8 cellular contexts compared by ENCODE assay signal in the genomic region with DNA sequence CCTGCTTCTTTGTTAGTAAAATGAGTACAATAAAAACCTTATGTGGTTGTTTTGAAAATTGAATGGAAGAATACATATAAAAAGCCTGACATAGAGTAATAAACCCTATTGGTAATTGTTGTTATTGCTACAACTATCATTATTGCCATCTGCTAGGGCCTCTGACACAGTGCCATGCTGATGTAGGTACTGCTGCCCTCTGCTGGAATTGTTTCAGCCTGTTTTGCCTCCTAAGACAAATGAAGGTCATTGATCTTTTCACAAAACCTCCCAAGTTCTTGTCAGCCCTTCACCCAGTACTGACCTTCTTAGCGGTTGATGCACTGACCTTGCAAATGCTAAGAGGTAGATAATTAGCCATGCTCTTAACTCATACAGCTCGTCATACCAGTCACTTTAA.
DNase-seq lines count a peak whose midpoint lies in the region; ATAC-seq, FAIRE-seq and TF ChIP-seq lines count a peak whose summit lies in the region.

No MANE protein-coding gene starts in this region.

- WGBS in aorta, 2 donors, result 19 to 38% methylated on average over 2 of the region's 2 CpGs

- H3K36me3 ChIP-seq in bronchial epithelial cell (ENCODE audit: control insufficient read depth, insufficient read depth, low read length) (no peaks in the 10 kb centered on the region), osteoblast (ENCODE audit: insufficient read depth, low read length) (no peaks in the 10 kb centered on the region), aorta (ENCODE audit: control insufficient read depth in 1 of 2, insufficient read depth in 2 of 2, low read length in 1 of 2) (no peaks in the 10 kb centered on the region)

- TF ChIP-seq CTCF in bronchial epithelial cell (IDR thresholded peaks at IDR 0.05; ENCODE audit: insufficient read depth, low read length, severe bottlenecking) (peak; percentile 67), osteoblast (IDR thresholded peaks at IDR 0.05; ENCODE audit: extremely low read depth, low read depth, low read length) (no peak)

- no peaks in the 10 kb centered on the region for H3K4me1 ChIP-seq in osteoblast (ENCODE audit: insufficient read depth, low read length)
- no peaks in the 10 kb centered on the region for H3K4me1 ChIP-seq in aorta (ENCODE audit: control insufficient read depth in 1 of 2, insufficient read depth in 2 of 2, low read length in 2 of 2)

- H3K9me3 ChIP-seq in osteoblast (ENCODE audit: low read depth, low read length) (no peaks in the 10 kb centered on the region), aorta (ENCODE audit: control insufficient read depth, low read length) (no peaks in the 10 kb centered on the region)

- H2AFZ ChIP-seq in osteoblast (ENCODE audit: low read length), result no peak overlapping the region

- no peaks in the 10 kb centered on the region for H4K20me1 ChIP-seq in osteoblast (ENCODE audit: insufficient read depth, low read length)

- intact Hi-C loops in aorta (cut with DNase I), result no loop called here

- no peak overlapping the region for H3K4me3 ChIP-seq in bronchial epithelial cell (ENCODE audit: low read depth, low read length)
- no peak overlapping the region for H3K4me3 ChIP-seq in osteoblast (ENCODE audit: insufficient read depth, low read length)
- H3K4me3 ChIP-seq in aorta (ENCODE audit: low read length in 2 of 2), result no peak overlapping the region

- no peaks in the 10 kb centered on the region for H3K79me2 ChIP-seq in osteoblast (ENCODE audit: insufficient read depth, low read length)

- no peak overlapping the region for H3K4me2 ChIP-seq in osteoblast (ENCODE audit: insufficient read depth, low read length)

- ATAC-seq in GM18511 (IDR thresholded peaks at IDR 0.05; ENCODE audit: unreplicated experiment) (peak; percentile 49), aorta (ENCODE audit: low FRiP score) (no peak)

- H3K27me3 ChIP-seq in bronchial epithelial cell (ENCODE audit: control insufficient read depth, insufficient read depth, low read length) (no peaks in the 10 kb centered on the region), osteoblast (ENCODE audit: insufficient read depth, low read length) (no peaks in the 10 kb centered on the region), aorta (ENCODE audit: control insufficient read depth in 1 of 2, insufficient read depth in 2 of 2, low read length in 1 of 2) (no peaks in the 10 kb centered on the region)

- FAIRE-seq in bronchial epithelial cell (lab: Jason Lieb, UNC), result no peak

- DNase-seq in AG20443 (ENCODE audit: low spot score) (peak; percentile 36), Kasumi-1 (lab: John Stamatoyannopoulos, UW) (peak; percentile 30 to 33), bronchial epithelial cell (ENCODE audit: low read depth) (peak; percentile 51), osteoblast (ENCODE audit: insufficient read length, low spot score, missing footprints) (peak; percentile 50), GM19240 (ENCODE audit: insufficient read length, low spot score) (no peak), aorta (no peak), NCI-H2029 treated with DMSO at 0.1 percent for 48 hours (lab: John Stamatoyannopoulos, UW) (no peak)

- H3K27ac ChIP-seq in osteoblast (ENCODE audit: low read depth, low read length) (no peak overlapping the region), aorta (ENCODE audit: low read depth in 1 of 2, low read length in 2 of 2) (no peak overlapping the region)

Comparison
In these comparisons a context has a peak if more than half of its experiments do, and no peak if none do; other contexts are left out.
1. DNase-seq: peak in AG20443 (single experiment), Kasumi-1 (2 of 2), bronchial epithelial cell (single experiment) and osteoblast (single experiment); none in GM19240 (single experiment), aorta (0 of 2) and NCI-H2029 treated with DMSO at 0.1 percent for 48 hours (single experiment).